In the genomic region with DNA sequence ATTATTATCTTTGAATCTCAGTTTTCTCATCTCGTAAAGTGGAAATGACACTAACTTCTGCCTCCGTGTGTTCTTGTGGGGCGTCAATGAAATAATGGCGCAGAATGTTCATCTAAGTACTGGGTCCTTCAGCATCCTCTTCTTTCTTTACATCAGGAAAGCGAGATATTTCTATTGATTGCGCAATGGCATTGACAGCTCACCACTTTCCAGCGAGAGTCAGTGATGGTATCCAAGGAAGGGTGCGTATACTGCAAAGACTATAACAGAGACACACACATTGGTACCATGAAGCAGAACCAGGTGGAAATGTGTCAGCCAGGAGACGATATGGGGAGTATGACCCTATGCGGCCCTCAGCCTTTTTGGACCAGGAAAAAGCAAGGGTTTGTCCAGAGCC, we compare ENCODE assay signal across 8 cellular contexts.
"Had no signal": no experiment of that assay in that cellular context is flagged by ENCODE, and none has a peak within 500 bp of the region (broad histone marks: within the 10 kb centered on the region; RNA-seq: fewer than 3 reads in every experiment).

No MANE protein-coding gene starts in this region.

- H3K4me1 ChIP-seq: HAP-1 had no signal

- H3K9ac ChIP-seq: GM23248 had no signal

- H2AFZ ChIP-seq: GM23248 had no signal

- ATAC-seq: HCT116 had no signal

- H3K4me3 ChIP-seq: GM23248, HAP-1 had no signal

- H3K9me3 ChIP-seq: HAP-1 had no signal

- H3K36me3 ChIP-seq: HAP-1 had no signal

- H3K27ac ChIP-seq: GM23248 had no signal

- FAIRE-seq: HTR-8/SVneo had no signal

- DNase-seq: GM23248, GOT3, H7, HFFc6, KG1 had no signal
